ENCODE assay signal across 1 cellular context in the genomic region with DNA sequence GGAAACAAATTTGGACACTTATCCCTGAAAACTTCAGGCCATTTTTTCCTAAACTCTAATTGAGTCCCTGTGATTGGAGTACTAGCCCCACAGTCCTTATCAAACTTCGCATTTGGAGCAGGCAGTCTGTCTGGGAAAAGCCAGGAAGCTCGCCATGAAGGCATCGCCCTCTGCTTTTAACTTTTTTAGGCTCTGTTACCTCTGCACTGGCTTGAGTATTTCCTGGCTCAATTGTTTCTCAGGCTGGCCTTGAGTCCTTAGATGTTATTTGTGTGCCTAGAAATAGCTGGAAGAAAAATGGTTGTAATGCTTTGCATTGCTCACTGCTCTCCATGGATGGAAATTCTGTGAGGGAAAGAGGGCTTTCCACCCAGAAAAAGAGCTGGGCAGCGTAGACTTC.
TF ChIP-seq lines count a peak whose summit lies in the region.

No MANE protein-coding gene starts in this region.

TF ChIP-seq in H1, 55 proteins besides CTCF, POLR2A, EP300 and RAD21:
- TF ChIP-seq KDM5A (IDR thresholded peaks at IDR 0.05; ENCODE audit: low read length) (no peak), CHD2 (IDR thresholded peaks at IDR 0.05; ENCODE audit: low read length) (no peak), JUND (IDR thresholded peaks at IDR 0.05; ENCODE audit: low read length) (no peak), KDM1A (IDR thresholded peaks at IDR 0.05; ENCODE audit: borderline replicate concordance, low read length) (no peak), BRCA1 (IDR thresholded peaks at IDR 0.05; ENCODE audit: low read depth, low read length) (no peak), CTBP2 (IDR thresholded peaks at IDR 0.05; ENCODE audit: borderline replicate concordance, insufficient read depth, insufficient read length, low read length) (no peak), CHD1 (IDR thresholded peaks at IDR 0.05; ENCODE audit: low read depth, low read length) (no peak), CEBPB (IDR thresholded peaks at IDR 0.05; ENCODE audit: low read depth, low read length) (no peak), SIRT6 (IDR thresholded peaks at IDR 0.05; ENCODE audit: low read length) (no peak), SP1 (IDR thresholded peaks at IDR 0.05; ENCODE audit: low read depth, low read length) (no peak), CBX8 (IDR thresholded peaks at IDR 0.05; ENCODE audit: borderline replicate concordance, low read depth, low read length) (no peak), BACH1 (IDR thresholded peaks at IDR 0.05; ENCODE audit: low read length) (no peak), NRF1 (IDR thresholded peaks at IDR 0.05; ENCODE audit: low read depth, low read length) (no peak), EZH2 (IDR thresholded peaks at IDR 0.05; ENCODE audit: low read depth, low read length, severe bottlenecking) (no peak), SIX5 (IDR thresholded peaks at IDR 0.05; ENCODE audit: low read depth, low read length) (no peak), TAF7 (optimal IDR thresholded peaks at IDR 0.05; ENCODE audit: borderline replicate concordance, low read depth, low read length) (no peak), RBBP5 (IDR thresholded peaks at IDR 0.05; ENCODE audit: borderline replicate concordance, low read depth, low read length) (no peak), RFX5 (IDR thresholded peaks at IDR 0.05; ENCODE audit: borderline replicate concordance, low read depth, low read length) (no peak), HDAC6 (IDR thresholded peaks at IDR 0.05; ENCODE audit: low read depth, low read length) (no peak)
- TF ChIP-seq, protein P1, sequence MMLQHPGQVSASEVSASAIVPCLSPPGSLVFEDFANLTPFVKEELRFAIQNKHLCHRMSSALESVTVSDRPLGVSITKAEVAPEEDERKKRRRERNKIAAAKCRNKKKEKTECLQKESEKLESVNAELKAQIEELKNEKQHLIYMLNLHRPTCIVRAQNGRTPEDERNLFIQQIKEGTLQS (IDR thresholded peaks at IDR 0.05; ENCODE audit: insufficient read depth, low read depth, low read length): no peak
